8 cellular contexts compared by ENCODE assay signal in genomic region chr3:39108309-39108708, GRCh38. TPM values are rescaled to one million over a fixed set of nuclear protein-coding genes. Genes with fewer than 3 reads are reported as not detected.
A peak's percentile ranks its signal among the peaks of the same experiment; 100 is the strongest.
DNase-seq lines count a peak whose midpoint lies in the region; ATAC-seq and TF ChIP-seq lines count a peak whose summit lies in the region.

No MANE protein-coding gene starts in this region.

- H3K18ac ChIP-seq in mesenchymal stem cell (ENCODE audit: low read depth in 1 of 2, low read length in 2 of 2), result no peak overlapping the region

- peaks cover 24% of the 10 kb centered on the region for H3K79me1 ChIP-seq in mesenchymal stem cell (replicated peaks; ENCODE audit: low read length, poor library complexity, severe bottlenecking)

- no peak overlapping the region for H3K4ac ChIP-seq in mesenchymal stem cell (ENCODE audit: low read depth in 1 of 2, low read length in 2 of 2)

- H2AFZ ChIP-seq in mesenchymal stem cell (ENCODE audit: low read depth, low read length), result no peak overlapping the region

- H3K27me3 Mint-ChIP-seq in activated naive CD8-positive, alpha-beta T cell treated with anti-CD3 and anti-CD28 coated beads for 36 hours, result no peaks in the 10 kb centered on the region

- H3K27me3 ChIP-seq in mesenchymal stem cell (ENCODE audit: control insufficient read depth in 1 of 2, insufficient read depth in 1 of 2, low read length in 2 of 2), result no peaks in the 10 kb centered on the region
- no peaks in the 10 kb centered on the region for H3K27me3 ChIP-seq in upper lobe of right lung

- H3K27ac ChIP-seq in mesenchymal stem cell (ENCODE audit: low read length, poor library complexity, severe bottlenecking) (no peak overlapping the region), upper lobe of right lung (peak overlapping the region; percentile 98)

- peak overlapping the region; percentile 71 for H3K27ac Mint-ChIP-seq in activated naive CD8-positive, alpha-beta T cell treated with anti-CD3 and anti-CD28 coated beads for 36 hours

- H4K91ac ChIP-seq in mesenchymal stem cell (ENCODE audit: low read length), result no peak overlapping the region

- no peaks in the 10 kb centered on the region for H3K36me3 Mint-ChIP-seq in activated naive CD8-positive, alpha-beta T cell treated with anti-CD3 and anti-CD28 coated beads for 36 hours

- H2BK120ac ChIP-seq in mesenchymal stem cell (ENCODE audit: low read depth, low read length), result no peak overlapping the region

- no peak overlapping the region for H2BK15ac ChIP-seq in mesenchymal stem cell (ENCODE audit: low read depth, poor library complexity, severe bottlenecking)

- DNase-seq in activated naive CD8-positive, alpha-beta T cell treated with anti-CD3 and anti-CD28 coated beads for 36 hours, result peak; percentile 36
- DNase-seq in mesenchymal stem cell, result no peak
- no peak for DNase-seq in upper lobe of right lung
- DNase-seq in NCI-H2107 treated with DMSO at 0.1 percent for 48 hours (lab: John Stamatoyannopoulos, UW; ENCODE audit: unreplicated experiment), result no peak
- DNase-seq in NCI-H526 (lab: John Stamatoyannopoulos, UW), result no peak

- H2AK5ac ChIP-seq in mesenchymal stem cell (ENCODE audit: low read length, severe bottlenecking), result no peak overlapping the region

- WGBS in mesenchymal stem cell, result 39% methylated on average over 2 of the region's 2 CpGs

- no peak overlapping the region for H3K23ac ChIP-seq in mesenchymal stem cell (ENCODE audit: low read length in 2 of 2)

- no peak overlapping the region for H2BK5ac ChIP-seq in mesenchymal stem cell (ENCODE audit: low read depth, low read length, poor library complexity, severe bottlenecking)

- peak overlapping the region; percentile 84 for H3K4me3 Mint-ChIP-seq in activated naive CD8-positive, alpha-beta T cell treated with anti-CD3 and anti-CD28 coated beads for 36 hours

- H3K4me3 ChIP-seq in mesenchymal stem cell (ENCODE audit: insufficient read depth in 1 of 2, low read depth in 1 of 2, low read length in 2 of 2) (peak overlapping the region in 1 of 2 experiments; percentile 98), upper lobe of right lung (peak overlapping the region; percentile 80)

- intact Hi-C loops in upper lobe of right lung (cut with DNase I), result no loop called here

- peaks cover 38% of the 10 kb centered on the region for H3K4me1 Mint-ChIP-seq in activated naive CD8-positive, alpha-beta T cell treated with anti-CD3 and anti-CD28 coated beads for 36 hours

- H4K8ac ChIP-seq in mesenchymal stem cell (ENCODE audit: low read length), result no peak overlapping the region

- no peak overlapping the region for H3K14ac ChIP-seq in mesenchymal stem cell (ENCODE audit: low read length in 2 of 2)

- H3K4me2 ChIP-seq in mesenchymal stem cell (ENCODE audit: low read length, poor library complexity, severe bottlenecking), result no peak overlapping the region

- no peaks in the 10 kb centered on the region for H3K9me3 Mint-ChIP-seq in activated naive CD8-positive, alpha-beta T cell treated with anti-CD3 and anti-CD28 coated beads for 36 hours

- H2BK12ac ChIP-seq in mesenchymal stem cell (ENCODE audit: low read length in 2 of 2), result no peak overlapping the region

- H3K9ac ChIP-seq in ES-I3 (ENCODE audit: low read depth, low read length) (peak overlapping the region; percentile 95), mesenchymal stem cell (ENCODE audit: low read length) (peak overlapping the region; percentile 98)

- H3K36me3 ChIP-seq in ES-I3 (ENCODE audit: insufficient read depth, low read length), result no peaks in the 10 kb centered on the region
- H3K36me3 ChIP-seq in mesenchymal stem cell (ENCODE audit: control insufficient read depth in 1 of 2, insufficient read depth in 2 of 2, low read depth in 1 of 2, low read length in 2 of 2), result peaks cover 14 to 30% of the 10 kb centered on the region in 2 experiments
- H3K36me3 ChIP-seq in upper lobe of right lung, result no peaks in the 10 kb centered on the region

- H3K4me1 ChIP-seq in ES-I3 (ENCODE audit: insufficient read depth, low read length) (no peaks in the 10 kb centered on the region), mesenchymal stem cell (ENCODE audit: control insufficient read depth, insufficient read depth, low read depth, low read length) (peaks cover 16% of the 10 kb centered on the region), upper lobe of right lung (peaks cover 28% of the 10 kb centered on the region)

- no peak for TF ChIP-seq CTCF in upper lobe of right lung (IDR thresholded peaks at IDR 0.05)

- ATAC-seq in GM19467 (IDR thresholded peaks at IDR 0.05; ENCODE audit: unreplicated experiment) (peak; percentile 80), HG03520 (IDR thresholded peaks at IDR 0.05; ENCODE audit: unreplicated experiment) (peak; percentile 70), upper lobe of right lung (peak; percentile 5)

- H3K9me3 ChIP-seq in ES-I3 (ENCODE audit: control insufficient read depth, insufficient read depth, low read length), result no peaks in the 10 kb centered on the region
- H3K9me3 ChIP-seq in mesenchymal stem cell (ENCODE audit: control insufficient read depth, low read length), result no peaks in the 10 kb centered on the region
- no peaks in the 10 kb centered on the region for H3K9me3 ChIP-seq in upper lobe of right lung

RNA-seq across cellular contexts. Expression of gene TTC21A, which starts 0.8 kb away (rescaled TPM):
- under 1 TPM; 0.42 to 0.78 TPM for total RNA-seq in activated naive CD8-positive, alpha-beta T cell treated with anti-CD3 and anti-CD28 coated beads for 36 hours
- polyA plus RNA-seq in mesenchymal stem cell (2013, experiment 1 of 2), result 3.1 TPM
- polyA plus RNA-seq in mesenchymal stem cell (2013, experiment 2 of 2), result 2.8 TPM
- total RNA-seq in upper lobe of right lung, result 11.6 TPM

RNA-seq across cellular contexts. Expression of gene GORASP1, which starts 0.9 kb away (rescaled TPM):
- total RNA-seq in activated naive CD8-positive, alpha-beta T cell treated with anti-CD3 and anti-CD28 coated beads for 36 hours, result 10 to 100 TPM; 11.5 to 11.9 TPM
- polyA plus RNA-seq in mesenchymal stem cell (2013, experiment 1 of 2), result 26.3 TPM
- 24.9 TPM for polyA plus RNA-seq in mesenchymal stem cell (2013, experiment 2 of 2)
- 86.9 TPM for total RNA-seq in upper lobe of right lung

RNA-seq across cellular contexts. Expression of gene CSRNP1, which starts 45.1 kb away (rescaled TPM):
- 10 to 100 TPM; 53.4 to 54.8 TPM for total RNA-seq in activated naive CD8-positive, alpha-beta T cell treated with anti-CD3 and anti-CD28 coated beads for 36 hours
- 16.6 TPM for polyA plus RNA-seq in mesenchymal stem cell (2013, experiment 1 of 2)
- 15.6 TPM for polyA plus RNA-seq in mesenchymal stem cell (2013, experiment 2 of 2)
- total RNA-seq in upper lobe of right lung, result 89.3 TPM

RNA-seq across cellular contexts. Expression of gene WDR48, which starts 56.5 kb away (rescaled TPM):
- total RNA-seq in activated naive CD8-positive, alpha-beta T cell treated with anti-CD3 and anti-CD28 coated beads for 36 hours, result 10 to 100 TPM; 38.4 to 41.0 TPM
- 18.1 TPM for polyA plus RNA-seq in mesenchymal stem cell (2013, experiment 1 of 2)
- 19.9 TPM for polyA plus RNA-seq in mesenchymal stem cell (2013, experiment 2 of 2)
- 36.7 TPM for total RNA-seq in upper lobe of right lung

RNA-seq across cellular contexts. Expression of gene SCN11A, which starts 56.6 kb away (rescaled TPM):
- under 1 TPM; 0.08 to 0.12 TPM for total RNA-seq in activated naive CD8-positive, alpha-beta T cell treated with anti-CD3 and anti-CD28 coated beads for 36 hours
- polyA plus RNA-seq in mesenchymal stem cell (2013, experiment 1 of 2), result 0.01 TPM
- polyA plus RNA-seq in mesenchymal stem cell (2013, experiment 2 of 2), result 0.01 TPM
- 0.14 TPM for total RNA-seq in upper lobe of right lung

Comparison
In these comparisons a context has a peak if more than half of its experiments do, and no peak if none do; other contexts are left out.
1. ATAC-seq: peak in every context shown above with its lines; median percentile 80 in GM19467; 70 in HG03520; 5 in upper lobe of right lung.